7 cellular contexts compared by ENCODE assay signal in genomic region chr17:1648582-1649115, GRCh38. TPM values are rescaled to one million over a fixed set of nuclear protein-coding genes. Genes with fewer than 3 reads are reported as not detected.
DNase-seq lines count a peak whose midpoint lies in the region; ATAC-seq, FAIRE-seq and TF ChIP-seq lines count a peak whose summit lies in the region.

No MANE protein-coding gene starts in this region.

- ATAC-seq in HG02610 (IDR thresholded peaks at IDR 0.05; ENCODE audit: unreplicated experiment), result peak; percentile 43

- peak overlapping the region; percentile 90 for H3K27ac ChIP-seq in VCaP
- peak overlapping the region; percentile 3 for H3K27ac ChIP-seq in mammary epithelial cell (ENCODE audit: insufficient read depth, low read depth, low read length)
- H3K27ac ChIP-seq in keratinocyte (ENCODE audit: control insufficient read depth, insufficient read depth, low read length), result no peak overlapping the region

- CTCF ChIA-PET in mammary epithelial cell (lab: Charles Lee; ENCODE audit: low non-redundant PET), result interaction anchor here (0.5 to 1.6 kb wide), 8 partner anchors 59 to 316 kb away, joined by 3 to 13 read pairs (median 4); no protein-coding TSS in a partner anchor

- BruUV-seq in mammary epithelial cell (replicated peaks; lab: Mats Ljungman, UMichigan), result no TSS peak

- dilution Hi-C loops in mammary epithelial cell (cut with HindIII; ENCODE audit: low sequenced_read_pairs), result no loop called here
- dilution Hi-C loops in keratinocyte (cut with MboI; ENCODE audit: extremely low pct_ligation_motif_present, low sequenced_read_pairs), result no loop called here

- no peaks in the 10 kb centered on the region for H3K9me1 ChIP-seq in keratinocyte (ENCODE audit: control insufficient read depth, extremely low read depth, insufficient read depth, low read length)

- intact Hi-C loops in mammary epithelial cell (cut with micrococcal nuclease), result loop anchor here (1.0 to 10.0 kb wide), 3 partner anchors 66 to 389 kb away; partner anchors contain the start of gene CRK

- peak overlapping the region; percentile 47 to 56 (median 50) for H3K4me3 ChIP-seq in mammary epithelial cell (replicated peaks in 1 of 3; ENCODE audit: insufficient read depth in 1 of 3, low read depth in 2 of 3, low read length in 3 of 3)
- peak overlapping the region; percentile 36 to 71 (median 46) for H3K4me3 ChIP-seq in keratinocyte (ENCODE audit: control insufficient read depth in 2 of 3, extremely low read depth in 1 of 3, insufficient read depth in 2 of 3, low read depth in 1 of 3, low read length in 3 of 3)

- H3K4me1 ChIP-seq in mammary epithelial cell (ENCODE audit: insufficient read depth, low read length) (peaks cover 46% of the 10 kb centered on the region), keratinocyte (ENCODE audit: control insufficient read depth, extremely low read depth, insufficient read depth, low read length) (peaks cover 30% of the 10 kb centered on the region)

- H3K9me3 ChIP-seq in mammary epithelial cell (replicated peaks; ENCODE audit: insufficient read depth, low read length) (no peaks in the 10 kb centered on the region), keratinocyte (ENCODE audit: control insufficient read depth, low read depth, low read length) (no peaks in the 10 kb centered on the region)

- DNase-seq in GM12892 (ENCODE audit: insufficient read length) (peak; percentile 93), NCI-H146 (lab: John Stamatoyannopoulos, UW) (peak; percentile 89), mammary epithelial cell (peak; percentile 86), keratinocyte (ENCODE audit: low read depth, low spot score) (peak; percentile 82)
- peak; percentile 94 for DNase-seq in stimulated activated CD4-positive, alpha-beta T cell treated with anti-CD3 and anti-CD28 coated beads, Interleukin-12 subunit alpha, Interleukin-12 subunit beta, amount 100 ng/mL, for 4 hours

- H3K36me3 ChIP-seq in mammary epithelial cell (ENCODE audit: insufficient read depth, low read length) (peaks cover 30% of the 10 kb centered on the region), keratinocyte (ENCODE audit: control insufficient read depth in 2 of 2, extremely low read depth in 1 of 2, insufficient read depth in 2 of 2, low read length in 2 of 2) (peaks cover 22 to 23% of the 10 kb centered on the region in 2 experiments)

- in situ Hi-C loops in mammary epithelial cell (cut with MboI; ENCODE audit: low sequenced_read_pairs in 2 of 2), result loop anchor here in 1 of 2 donors (25.0 kb wide), 1 partner anchor 386 kb away; the partner anchor contains the start of gene BHLHA9

- H4K20me1 ChIP-seq in mammary epithelial cell (ENCODE audit: insufficient read depth, low read length) (no peaks in the 10 kb centered on the region), keratinocyte (ENCODE audit: control insufficient read depth, extremely low read depth, insufficient read depth, low read length) (peaks cover 2% of the 10 kb centered on the region)

- peak; percentile 98 for TF ChIP-seq CTCF in VCaP (conservative IDR thresholded peaks at IDR 0.05)
- peak; percentile 72 to 85 for TF ChIP-seq CTCF in mammary epithelial cell (conservative IDR thresholded peaks at IDR 0.05 in 1 of 2, IDR thresholded peaks at IDR 0.05 in 1 of 2; ENCODE audit: extremely low read depth in 1 of 2, insufficient read depth in 1 of 2, low read depth in 1 of 2, low read length in 2 of 2)
- TF ChIP-seq CTCF in keratinocyte (optimal IDR thresholded peaks at IDR 0.05 in 1 of 3, IDR thresholded peaks at IDR 0.05 in 1 of 3, conservative IDR thresholded peaks at IDR 0.05 in 1 of 3; ENCODE audit: extremely low read depth in 1 of 3, insufficient read depth in 2 of 3, low read length in 3 of 3), result peak; percentile 47 to 93 (median 88)

- H3K79me2 ChIP-seq in mammary epithelial cell (ENCODE audit: insufficient read depth, low read length), result no peaks in the 10 kb centered on the region
- no peaks in the 10 kb centered on the region for H3K79me2 ChIP-seq in keratinocyte (ENCODE audit: control insufficient read depth, insufficient read depth, low read length)

- H2AFZ ChIP-seq in mammary epithelial cell (ENCODE audit: low read depth, low read length) (peak overlapping the region; percentile 93), keratinocyte (ENCODE audit: control insufficient read depth, low read length) (peak overlapping the region; percentile 88)

- peak; percentile 97 for FAIRE-seq in GM12892 (lab: Jason Lieb, UNC)
- no peak for FAIRE-seq in keratinocyte (lab: Jason Lieb, UNC)

- TF ChIP-seq POLR2A in GM12892 (IDR thresholded peaks at IDR 0.05; ENCODE audit: low read depth, low read length), result no peak

- H3K9ac ChIP-seq in mammary epithelial cell (ENCODE audit: insufficient read depth, low read length) (no peak overlapping the region), keratinocyte (ENCODE audit: control insufficient read depth, extremely low read depth, insufficient read depth, low read length) (peak overlapping the region; percentile 69)

- WGBS in mammary epithelial cell (ENCODE audit: low coverage, missing lambda C conversion rate), result 4% methylated on average over 20 of the region's 48 CpGs

- H3K4me2 ChIP-seq in mammary epithelial cell (ENCODE audit: insufficient read depth, low read depth, low read length) (peak overlapping the region; percentile 99), keratinocyte (ENCODE audit: control insufficient read depth, extremely low read depth, insufficient read depth, low read depth, low read length) (peak overlapping the region; percentile 83)

- no peaks in the 10 kb centered on the region for H3K27me3 ChIP-seq in mammary epithelial cell (ENCODE audit: insufficient read depth, low read length)
- no peaks in the 10 kb centered on the region for H3K27me3 ChIP-seq in keratinocyte (ENCODE audit: control insufficient read depth, extremely low read depth, insufficient read depth, low read length)

RNA-seq across cellular contexts. Expression of gene RILP, which starts 1.0 kb away (rescaled TPM):
- 2.1 TPM for polyA plus RNA-seq in GM12892 (2012; ENCODE audit: missing spikeins)
- 1 to 10 TPM; 5.1 to 7.8 TPM for total RNA-seq in mammary epithelial cell
- polyA plus RNA-seq in mammary epithelial cell, result 3.1 TPM
- polyA minus RNA-seq in mammary epithelial cell, result not detected
- 3.1 to 4.5 TPM (median 3.2 TPM) in 3 replicates for polyA plus RNA-seq in keratinocyte
- 1.3 TPM for polyA plus RNA-seq in keratinocyte (2011; ENCODE audit: low read depth)
- polyA plus RNA-seq in keratinocyte (2011; cell fraction: cytosol; rRNA removed), result 2.4 and 4.6 TPM in 2 replicates
- 3.1 and 3.9 TPM in 2 replicates for polyA plus RNA-seq in keratinocyte (2011; cell fraction: nucleus; rRNA removed)
- 2.0 and 3.8 TPM in 2 replicates for polyA plus RNA-seq in keratinocyte (2012; ENCODE audit: low replicate concordance)
- 2.2 to 3.3 TPM (median 2.5 TPM) in 3 replicates for polyA minus RNA-seq in keratinocyte
- polyA minus RNA-seq in keratinocyte (2011; cell fraction: cytosol; rRNA and poly(A)+ RNA removed), result 3.8 TPM
- polyA minus RNA-seq in keratinocyte (2011; cell fraction: nucleus; rRNA and poly(A)+ RNA removed), result 2.3 TPM in 2 replicates

RNA-seq across cellular contexts. Expression of gene SCARF1, which starts 3.1 kb away (rescaled TPM):
- 0.64 TPM for polyA plus RNA-seq in GM12892 (2012; ENCODE audit: missing spikeins)
- total RNA-seq in mammary epithelial cell, result under 1 TPM; 0.28 to 0.83 TPM
- polyA plus RNA-seq in mammary epithelial cell, result 0.07 TPM
- polyA minus RNA-seq in mammary epithelial cell, result 0.41 TPM
- polyA plus RNA-seq in keratinocyte, result 0.05 to 0.18 TPM (median 0.06 TPM) in 3 replicates
- not detected for polyA plus RNA-seq in keratinocyte (2011; ENCODE audit: low read depth)
- polyA plus RNA-seq in keratinocyte (2011; cell fraction: cytosol; rRNA removed), result 0.01 TPM in 2 replicates
- 0.36 and 0.67 TPM in 2 replicates for polyA plus RNA-seq in keratinocyte (2011; cell fraction: nucleus; rRNA removed)
- 0.03 and 0.18 TPM in 2 replicates for polyA plus RNA-seq in keratinocyte (2012; ENCODE audit: low replicate concordance)
- 0.10 to 0.13 TPM in 2 of 3 replicates, not detected in the other for polyA minus RNA-seq in keratinocyte
- polyA minus RNA-seq in keratinocyte (2011; cell fraction: cytosol; rRNA and poly(A)+ RNA removed), result not detected
- polyA minus RNA-seq in keratinocyte (2011; cell fraction: nucleus; rRNA and poly(A)+ RNA removed), result 0.32 TPM in 1 of 2 replicates, not detected in the other

RNA-seq across cellular contexts. Expression of gene SLC43A2, which starts 20.0 kb away (rescaled TPM):
- polyA plus RNA-seq in GM12892 (2012; ENCODE audit: missing spikeins), result 4.9 TPM
- 10 to 100 TPM; 11.5 to 34.3 TPM for total RNA-seq in mammary epithelial cell
- polyA plus RNA-seq in mammary epithelial cell (13.0 TPM), keratinocyte (12.7 to 17.0 TPM (median 13.9 TPM) in 3 replicates)
- polyA minus RNA-seq in mammary epithelial cell (12.4 TPM), keratinocyte (17.8 to 39.3 TPM (median 26.5 TPM) in 3 replicates)
- 2.7 TPM for polyA plus RNA-seq in keratinocyte (2011; ENCODE audit: low read depth)
- 7.4 and 11.8 TPM in 2 replicates for polyA plus RNA-seq in keratinocyte (2011; cell fraction: cytosol; rRNA removed)
- polyA plus RNA-seq in keratinocyte (2011; cell fraction: nucleus; rRNA removed), result 35.3 and 40.2 TPM in 2 replicates
- 4.9 and 14.3 TPM in 2 replicates for polyA plus RNA-seq in keratinocyte (2012; ENCODE audit: low replicate concordance)
- 37.4 TPM for polyA minus RNA-seq in keratinocyte (2011; cell fraction: cytosol; rRNA and poly(A)+ RNA removed)
- 38.0 and 53.4 TPM in 2 replicates for polyA minus RNA-seq in keratinocyte (2011; cell fraction: nucleus; rRNA and poly(A)+ RNA removed)

RNA-seq across cellular contexts. Expression of gene PRPF8, which starts 36.0 kb away (rescaled TPM):
- 119 TPM for polyA plus RNA-seq in GM12892 (2012; ENCODE audit: missing spikeins)
- total RNA-seq in mammary epithelial cell, result 100 to 1,000 TPM; 114 to 243 TPM
- 132 TPM for polyA plus RNA-seq in mammary epithelial cell
- polyA minus RNA-seq in mammary epithelial cell, result 482 TPM
- 60.1 to 118 TPM (median 97.5 TPM) in 3 replicates for polyA plus RNA-seq in keratinocyte
- polyA plus RNA-seq in keratinocyte (2011; ENCODE audit: low read depth), result 187 TPM
- 56.1 and 61.6 TPM in 2 replicates for polyA plus RNA-seq in keratinocyte (2011; cell fraction: cytosol; rRNA removed)
- polyA plus RNA-seq in keratinocyte (2011; cell fraction: nucleus; rRNA removed), result 224 and 245 TPM in 2 replicates
- 77.2 and 133 TPM in 2 replicates for polyA plus RNA-seq in keratinocyte (2012; ENCODE audit: low replicate concordance)
- 166 to 590 TPM (median 337 TPM) in 3 replicates for polyA minus RNA-seq in keratinocyte
- polyA minus RNA-seq in keratinocyte (2011; cell fraction: cytosol; rRNA and poly(A)+ RNA removed), result 153 TPM
- polyA minus RNA-seq in keratinocyte (2011; cell fraction: nucleus; rRNA and poly(A)+ RNA removed), result 210 and 327 TPM in 2 replicates
